ENCODE assay signal across 2 cellular contexts in genomic region chr4:65893311-65893710, GRCh38.
TF ChIP-seq lines count a peak whose summit lies in the region.

No MANE protein-coding gene starts in this region.

TF ChIP-seq in H1, 55 proteins besides CTCF, POLR2A, EP300 and RAD21 (continued from another document):
- TF ChIP-seq BCL11A (IDR thresholded peaks at IDR 0.05; ENCODE audit: low read depth in 2 of 2, low read length in 2 of 2) (no peak), SUZ12 (IDR thresholded peaks at IDR 0.05; ENCODE audit: low read length) (no peak)

TF ChIP-seq in neural cell, 6 proteins besides CTCF, POLR2A, EP300 and RAD21 (continued from another document):
- TF ChIP-seq REST (IDR thresholded peaks at IDR 0.05; ENCODE audit: borderline replicate concordance) (no peak), POLR2AphosphoS5 (IDR thresholded peaks at IDR 0.05) (no peak), EZH2 (IDR thresholded peaks at IDR 0.05; ENCODE audit: borderline replicate concordance, insufficient read depth, low read length, poor library complexity, severe bottlenecking) (no peak), SMC3 (conservative IDR thresholded peaks at IDR 0.05; ENCODE audit: poor library complexity) (no peak)
